8 cellular contexts compared by ENCODE assay signal in the genomic region with DNA sequence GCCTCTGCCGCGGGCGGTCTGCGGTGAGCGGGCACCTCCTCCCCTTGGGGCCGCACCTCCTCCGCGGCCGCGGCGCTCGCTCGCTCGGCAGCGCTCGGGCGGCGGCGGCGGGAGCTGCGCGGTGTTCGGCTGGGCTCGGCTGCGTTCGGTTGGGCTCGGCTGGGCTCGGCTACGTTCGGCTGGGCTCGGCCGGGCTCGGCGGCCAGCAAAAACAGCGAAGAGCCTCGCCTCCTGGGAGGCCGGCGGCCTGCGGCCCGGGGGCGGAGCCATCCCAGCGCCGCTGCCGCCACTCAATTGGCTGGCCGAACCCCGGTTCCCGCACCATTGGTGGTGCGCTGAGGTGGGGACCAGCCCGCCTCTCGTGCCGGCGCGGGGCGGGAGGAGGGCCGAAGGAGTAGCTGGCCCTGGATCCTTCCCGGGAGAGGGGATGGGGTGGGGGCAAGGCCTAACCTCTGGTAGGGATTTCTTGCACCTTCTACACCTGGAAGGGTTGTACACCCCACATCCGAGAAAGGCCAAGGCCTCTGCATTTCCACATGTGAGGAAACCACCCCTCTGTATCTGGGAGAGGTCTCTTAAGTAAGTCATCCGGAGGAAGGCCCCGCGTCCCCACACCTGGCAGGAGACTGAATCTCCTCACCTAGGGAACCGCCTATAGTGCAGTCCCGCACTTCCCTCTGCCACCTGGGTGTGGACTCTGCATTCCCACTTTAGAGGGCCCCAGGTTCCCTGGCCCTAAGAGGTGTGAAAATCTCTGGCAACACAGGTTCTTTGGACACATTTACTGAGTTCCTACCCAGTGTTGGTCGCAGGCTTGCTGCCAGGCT. TPM values are rescaled to one million over a fixed set of nuclear protein-coding genes. Genes with fewer than 3 reads are reported as not detected.
DNase-seq lines count a peak whose midpoint lies in the region; ATAC-seq and TF ChIP-seq lines count a peak whose summit lies in the region.

A gene (minus strand): TSS at position 20 of the 827 bp plus-strand sequence. CDS start 1,295 bp downstream, outside the sequence.

- TF ChIP-seq POLR2A in adrenal gland (IDR thresholded peaks at IDR 0.05): no peak
- TF ChIP-seq POLR2A in heart left ventricle (IDR thresholded peaks at IDR 0.05): no peak

- H3K4me3 ChIP-seq in adrenal gland (peak within 1 kb of the TSS in 1 of 4 donors; percentile 52), heart left ventricle (peak within 1 kb of the TSS in 11 of 12 donors; percentile 25 to 62 (median 52)), tibial artery (peak within 1 kb of the TSS; percentile 44 to 54)

- peaks cover 7 to 11% (median 11%) of the 10 kb centered on the region in 3 donors for H3K4me1 Mint-ChIP-seq in T-cell

- WGBS in adrenal gland, 4 donors: 5 to 26% (median 6%) methylated on average over 7 to 63 of the region's 63 CpGs
- 3 to 43% (median 4%) methylated on average over 8 to 63 of the region's 63 CpGs for WGBS in heart left ventricle, 4 donors

- intact Hi-C loops in adrenal gland (cut with DNase I) (no loop called here), heart left ventricle (cut with DNase I) (loop anchor here in 1 of 10 donors (5.0 kb wide), 1 partner anchor 66 kb away; a partner anchor contains a TSS), tibial artery (cut with DNase I; ENCODE audit: low total_unique reads) (loop anchor here (5.0 kb wide), 1 partner anchor 66 kb away; a partner anchor contains a TSS)

- H3K4me3 Mint-ChIP-seq in T-cell: peak within 1 kb of the TSS; percentile 65 to 68 (median 67)

- H3K4me1 ChIP-seq in adrenal gland (replicated peaks in 1 of 2): no peaks in the 10 kb centered on the region
- peaks cover 0 to 15% (median 4%) of the 10 kb centered on the region in 12 donors for H3K4me1 ChIP-seq in heart left ventricle
- peaks cover 0 to 15% (median 8%) of the 10 kb centered on the region in 4 donors for H3K4me1 ChIP-seq in tibial artery

- ATAC-seq in HG02623 (IDR thresholded peaks at IDR 0.05; ENCODE audit: unreplicated experiment): peak; percentile 80
- peak; percentile 95 to 98 (median 98) for ATAC-seq in T-cell (replicated peaks in 1 of 4)
- ATAC-seq in heart left ventricle: peak; percentile 87 to 98 (median 98)

- peaks cover 3 to 5% of the 10 kb centered on the region in 2 donors for H3K27me3 Mint-ChIP-seq in T-cell

- CTCF ChIA-PET in T-cell (lab: Charles Lee): interaction anchor here in 1 of 2 donors (0.5 to 1.6 kb wide), 2 partner anchors 119 to 642 kb away, joined by 3 to 4 read pairs; no protein-coding TSS in a partner anchor

- no peaks in the 10 kb centered on the region for H3K36me3 Mint-ChIP-seq in T-cell

- H3K27ac ChIP-seq in adrenal gland (no peak within 1 kb of the TSS), heart left ventricle (peak within 1 kb of the TSS in 3 of 12 donors; percentile 23 to 41 (median 28)), tibial artery (peak within 1 kb of the TSS; percentile 10 to 38)

- DNase-seq in GM04504 (ENCODE audit: low read depth): peak; percentile 65
- peak; percentile 87 for DNase-seq in NCI-H1105 (lab: John Stamatoyannopoulos, UW)
- peak; percentile 61 to 96 (median 82) for DNase-seq in T-cell
- DNase-seq in adrenal gland: peak; percentile 85 to 94 (median 89)
- DNase-seq in heart left ventricle: peak; percentile 84 to 93 (median 90)
- DNase-seq in pons (ENCODE audit: low spot score): peak; percentile 86
- DNase-seq in tibial artery: peak; percentile 81 to 93

- H3K9me3 Mint-ChIP-seq in T-cell: no peaks in the 10 kb centered on the region

- H3K27me3 ChIP-seq in adrenal gland: no peaks in the 10 kb centered on the region
- peaks cover 0 to 10% (median 0%) of the 10 kb centered on the region in 9 donors for H3K27me3 ChIP-seq in heart left ventricle
- peaks cover 0 to 5% of the 10 kb centered on the region in 2 donors for H3K27me3 ChIP-seq in tibial artery

- H3K36me3 ChIP-seq in adrenal gland (replicated peaks in 1 of 2) (no peaks in the 10 kb centered on the region), heart left ventricle (no peaks in the 10 kb centered on the region), tibial artery (no peaks in the 10 kb centered on the region)

- TF ChIP-seq CTCF in adrenal gland (IDR thresholded peaks at IDR 0.05) (peak in 2 of 6 experiments; percentile 3 to 11), heart left ventricle (IDR thresholded peaks at IDR 0.05) (peak in 2 of 12 donors; percentile 10 to 11), tibial artery (IDR thresholded peaks at IDR 0.05) (no peak)

- H3K9me3 ChIP-seq in adrenal gland (replicated peaks in 1 of 3): no peaks in the 10 kb centered on the region
- H3K9me3 ChIP-seq in heart left ventricle: no peaks in the 10 kb centered on the region
- H3K9me3 ChIP-seq in tibial artery: no peaks in the 10 kb centered on the region

- POLR2A ChIA-PET in T-cell (lab: Charles Lee): no interaction called here

- no peak within 1 kb of the TSS for H3K27ac Mint-ChIP-seq in T-cell

RNA-seq across cellular contexts. Expression of the gene that starts here (rescaled TPM):
- total RNA-seq in T-cell (under 1 TPM in 2 of 5 donors, not detected in 3; 0.32 to 0.35 TPM), adrenal gland (under 1 TPM in 1 of 8 donors, not detected in 7; 0.39 TPM), heart left ventricle (1 to 10 TPM in 1 of 9 donors, under 1 TPM in 6, not detected in 2; 0.37 to 1.2 (median 0.52) TPM)
- polyA plus RNA-seq in adrenal gland (1 to 10 TPM in 1 of 3 donors, under 1 TPM in 2; 0.24 to 1.6 (median 0.88) TPM), heart left ventricle (under 1 TPM; 0.26 to 0.27 TPM)

Comparison
In these comparisons a context has a peak if more than half of its experiments do, and no peak if none do; other contexts are left out.
1. Peak in DNase-seq and ATAC-seq in T-cell; RNA of the gene not detected or under 1 TPM.
2. H3K27ac ChIP-seq: peak in tibial artery (2 of 2); none in adrenal gland (0 of 5).
3. Peak in every context shown above with its lines, with median percentiles within 50 percentile points of each other: DNase-seq and ATAC-seq.